In genomic region chr20:36835453-36836198, GRCh38 we compare ENCODE assay signal across 8 cellular contexts. TPM values are rescaled to one million over a fixed set of nuclear protein-coding genes. Genes with fewer than 3 reads are reported as not detected.
A peak's percentile ranks its signal among the peaks of the same experiment; 100 is the strongest.
DNase-seq lines count a peak whose midpoint lies in the region; ATAC-seq and TF ChIP-seq lines count a peak whose summit lies in the region.

No MANE protein-coding gene starts in this region.

- 5 to 9% (median 8%) methylated on average over 20 to 28 of the region's 28 CpGs for WGBS in psoas muscle, 3 donors

- H3K27ac ChIP-seq in right atrium auricular region (peak overlapping the region; percentile 81 to 83), psoas muscle (peak overlapping the region; percentile 3)

- DNase-seq in NCI-H1436 treated with DMSO at 0.1 percent for 48 hours (lab: John Stamatoyannopoulos, UW) (peak; percentile 66), T-helper 1 cell (peak; percentile 60 to 94 (median 73)), amniotic stem cell (lab: John Stamatoyannopoulos, UW) (peak; percentile 89), right atrium auricular region (ENCODE audit: low spot score) (peak; percentile 94), psoas muscle (peak; percentile 91 to 94), ureter (ENCODE audit: low spot score) (peak; percentile 94)

- no peak for TF ChIP-seq CTCF in right atrium auricular region (IDR thresholded peaks at IDR 0.05)
- TF ChIP-seq CTCF in psoas muscle (IDR thresholded peaks at IDR 0.05): no peak

- H3K4me3 ChIP-seq in right atrium auricular region: peak overlapping the region in 1 of 2 donors; percentile 34
- peak overlapping the region; percentile 35 for H3K4me3 ChIP-seq in psoas muscle

- no peaks in the 10 kb centered on the region for H3K9me3 ChIP-seq in right atrium auricular region
- H3K9me3 ChIP-seq in psoas muscle: no peaks in the 10 kb centered on the region

- peak; percentile 54 for TF ChIP-seq POLR2A in GM10847 (IDR thresholded peaks at IDR 0.05; ENCODE audit: extremely low read depth, insufficient read length)

- H3K27me3 ChIP-seq in right atrium auricular region: no peaks in the 10 kb centered on the region
- H3K27me3 ChIP-seq in psoas muscle (ENCODE audit: insufficient read depth in 3 of 3, low read length in 2 of 3): no peaks in the 10 kb centered on the region

- ATAC-seq in HG02759 (IDR thresholded peaks at IDR 0.05; ENCODE audit: unreplicated experiment) (peak; percentile 83), psoas muscle (peak; percentile 91 to 96 (median 93))

- H3K36me3 ChIP-seq in right atrium auricular region (peaks cover 17% of the 10 kb centered on the region), psoas muscle (ENCODE audit: insufficient read depth in 1 of 2, low read depth in 1 of 2) (no peaks in the 10 kb centered on the region)

- intact Hi-C loops in psoas muscle (cut with DNase I): no loop called here

- H3K4me1 ChIP-seq in right atrium auricular region (peaks cover 0 to 63% of the 10 kb centered on the region in 2 donors), psoas muscle (peaks cover 19% of the 10 kb centered on the region)

RNA-seq across cellular contexts. Expression of gene TLDC2, which starts 40.3 kb away (rescaled TPM):
- total RNA-seq in right atrium auricular region (under 1 TPM in 1 of 2 donors, not detected in 1; 0.30 TPM), psoas muscle (under 1 TPM in 1 of 4 donors, not detected in 3; 0.15 TPM), ureter (0.36 TPM)
- polyA plus RNA-seq in psoas muscle: under 1 TPM in 2 of 3 donors, not detected in 1; 0.04 to 0.05 TPM
